In the genomic region with DNA sequence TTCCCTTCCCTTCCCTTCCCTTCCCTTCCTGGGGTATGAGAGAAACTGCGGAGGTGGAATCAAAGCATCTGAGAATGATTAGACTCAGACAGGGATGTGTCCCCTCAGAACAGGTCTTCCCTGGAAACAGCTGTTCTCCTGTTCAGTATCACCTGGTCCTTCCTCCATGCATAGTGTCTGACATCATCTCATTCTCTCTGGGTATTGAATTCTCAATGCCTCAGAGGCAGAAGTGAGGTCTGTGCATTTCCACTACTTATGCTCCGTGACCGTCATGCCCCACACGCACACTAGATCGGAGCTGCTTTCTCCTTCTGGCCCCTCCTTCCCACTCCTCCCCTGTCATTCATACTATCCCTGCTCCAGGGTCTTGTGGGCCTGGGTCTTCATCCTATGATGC, we compare ENCODE assay signal across 27 cellular contexts.
"Had no signal": no experiment of that assay in that cellular context is flagged by ENCODE, and none has a peak within 500 bp of the region (broad histone marks: within the 10 kb centered on the region; RNA-seq: fewer than 3 reads in every experiment).

No MANE protein-coding gene starts in this region.

- H3K27ac Mint-ChIP-seq: activated CD4-positive, alpha-beta memory T cell treated with anti-CD3 and anti-CD28 coated beads, Interleukin-2, amount 10 ng/mL, durations not matched to agents 7 days and 5 days; activated CD4-positive, alpha-beta T cell treated with anti-CD3 and anti-CD28 coated beads, Interleukin-2, amount 10 ng/mL, durations not matched to agents 7 days and 5 days; activated naive CD4-positive, alpha-beta T cell treated with anti-CD3 and anti-CD28 coated beads, Interleukin-2, amount 10 ng/mL, durations not matched to agents 7 days and 5 days; activated naive CD8-positive, alpha-beta T cell treated with anti-CD3 and anti-CD28 coated beads, Interleukin-2, amount 10 ng/mL, durations not matched to agents 7 days and 5 days; activated T-cell treated with anti-CD3 and anti-CD28 coated beads, Interleukin-2, amount 50 U/mL, for 24 hours; activated T-cell treated with anti-CD3 and anti-CD28 coated beads, Interleukin-2, amount 50 U/mL, for 72 hours; endodermal cell had no signal

- DNase-seq: activated CD4-positive, alpha-beta memory T cell treated with anti-CD3 and anti-CD28 coated beads, Interleukin-2, amount 10 ng/mL, durations not matched to agents 7 days and 5 days; activated CD4-positive, alpha-beta T cell treated with anti-CD3 and anti-CD28 coated beads for 1 hour; activated CD4-positive, alpha-beta T cell treated with anti-CD3 and anti-CD28 coated beads for 4 hours; activated CD4-positive, alpha-beta T cell treated with anti-CD3 and anti-CD28 coated beads, Interleukin-2, amount 10 ng/mL, durations not matched to agents 7 days and 5 days; activated CD4-positive, alpha-beta T cell treated with anti-CD3 and anti-CD28 coated beads, Interleukin-2, amount 50 U/mL, for 4 hours; activated CD8-positive, alpha-beta memory T cell treated with anti-CD3 and anti-CD28 coated beads, Interleukin-2, amount 50 U/mL, for 48 hours; activated gamma-delta T cell; activated naive CD4-positive, alpha-beta T cell; activated naive CD4-positive, alpha-beta T cell treated with anti-CD3 and anti-CD28 coated beads, Interleukin-2, amount 10 ng/mL, durations not matched to agents 7 days and 5 days; activated naive CD8-positive, alpha-beta T cell treated with anti-CD3 and anti-CD28 coated beads, Interleukin-2, amount 10 ng/mL, durations not matched to agents 7 days and 5 days; activated T-cell treated with anti-CD3 and anti-CD28 coated beads for 4 hours; activated T-cell treated with anti-CD3 and anti-CD28 coated beads, Interleukin-2, amount 50 U/mL, for 24 hours; activated T-cell treated with anti-CD3 and anti-CD28 coated beads, Interleukin-2, amount 50 U/mL, for 72 hours; central memory CD4-positive, alpha-beta T cell; cerebellar nuclear complex; colonic mucosa; effector memory CD4-positive, alpha-beta T cell; endodermal cell; foreskin fibroblast; glutamatergic neuron; heart left ventricle; T-helper 2 cell had no signal

- H3K9me3 Mint-ChIP-seq: activated CD4-positive, alpha-beta memory T cell treated with anti-CD3 and anti-CD28 coated beads, Interleukin-2, amount 10 ng/mL, durations not matched to agents 7 days and 5 days; activated CD4-positive, alpha-beta T cell treated with anti-CD3 and anti-CD28 coated beads, Interleukin-2, amount 10 ng/mL, durations not matched to agents 7 days and 5 days; activated naive CD4-positive, alpha-beta T cell treated with anti-CD3 and anti-CD28 coated beads, Interleukin-2, amount 10 ng/mL, durations not matched to agents 7 days and 5 days; activated naive CD4-positive, alpha-beta T cell treated with anti-CD3 and anti-CD28 coated beads, Interleukin-2, amount 50 U/mL, for 72 hours; activated naive CD8-positive, alpha-beta T cell treated with anti-CD3 and anti-CD28 coated beads, Interleukin-2, amount 10 ng/mL, durations not matched to agents 7 days and 5 days; activated T-cell treated with anti-CD3 and anti-CD28 coated beads, Interleukin-2, amount 50 U/mL, for 24 hours; activated T-cell treated with anti-CD3 and anti-CD28 coated beads, Interleukin-2, amount 50 U/mL, for 72 hours; endodermal cell had no signal

- H3K27ac ChIP-seq: ascending aorta, breast epithelium, cardiac muscle cell, colonic mucosa, heart left ventricle had no signal

- H3K36me3 Mint-ChIP-seq: activated naive CD4-positive, alpha-beta T cell treated with anti-CD3 and anti-CD28 coated beads, Interleukin-2, amount 10 ng/mL, durations not matched to agents 7 days and 5 days; activated naive CD4-positive, alpha-beta T cell treated with anti-CD3 and anti-CD28 coated beads, Interleukin-2, amount 50 U/mL, for 72 hours; activated naive CD8-positive, alpha-beta T cell treated with anti-CD3 and anti-CD28 coated beads, Interleukin-2, amount 10 ng/mL, durations not matched to agents 7 days and 5 days; brain had no signal

- ATAC-seq: activated naive CD4-positive, alpha-beta T cell treated with anti-CD3 and anti-CD28 coated beads, Interleukin-2, amount 50 U/mL, for 72 hours; activated T-cell treated with anti-CD3 and anti-CD28 coated beads, Interleukin-2, amount 50 U/mL, for 72 hours; heart left ventricle had no signal

- H3K4me3 Mint-ChIP-seq: activated CD4-positive, alpha-beta memory T cell treated with anti-CD3 and anti-CD28 coated beads, Interleukin-2, amount 10 ng/mL, durations not matched to agents 7 days and 5 days; activated CD4-positive, alpha-beta T cell treated with anti-CD3 and anti-CD28 coated beads, Interleukin-2, amount 10 ng/mL, durations not matched to agents 7 days and 5 days; activated naive CD4-positive, alpha-beta T cell treated with anti-CD3 and anti-CD28 coated beads, Interleukin-2, amount 10 ng/mL, durations not matched to agents 7 days and 5 days; activated naive CD8-positive, alpha-beta T cell treated with anti-CD3 and anti-CD28 coated beads, Interleukin-2, amount 10 ng/mL, durations not matched to agents 7 days and 5 days; activated T-cell treated with anti-CD3 and anti-CD28 coated beads, Interleukin-2, amount 50 U/mL, for 24 hours; activated T-cell treated with anti-CD3 and anti-CD28 coated beads, Interleukin-2, amount 50 U/mL, for 72 hours; brain; endodermal cell had no signal

- H3K4me1 ChIP-seq: ascending aorta, breast epithelium, colonic mucosa had no signal

- H3K36me3 ChIP-seq: ascending aorta, breast epithelium, cardiac muscle cell, colonic mucosa had no signal

- H3K4me3 ChIP-seq: ascending aorta, breast epithelium, cardiac muscle cell, colonic mucosa, heart left ventricle had no signal

- H3K4me1 Mint-ChIP-seq: activated CD4-positive, alpha-beta memory T cell treated with anti-CD3 and anti-CD28 coated beads, Interleukin-2, amount 10 ng/mL, durations not matched to agents 7 days and 5 days; activated CD4-positive, alpha-beta T cell treated with anti-CD3 and anti-CD28 coated beads, Interleukin-2, amount 10 ng/mL, durations not matched to agents 7 days and 5 days; activated naive CD4-positive, alpha-beta T cell treated with anti-CD3 and anti-CD28 coated beads, Interleukin-2, amount 10 ng/mL, durations not matched to agents 7 days and 5 days; activated naive CD8-positive, alpha-beta T cell treated with anti-CD3 and anti-CD28 coated beads, Interleukin-2, amount 10 ng/mL, durations not matched to agents 7 days and 5 days; brain; endodermal cell had no signal

- H3K27me3 ChIP-seq: ascending aorta, breast epithelium, cardiac muscle cell, colonic mucosa, heart left ventricle had no signal

- H3K9me3 ChIP-seq: ascending aorta, breast epithelium, colonic mucosa, heart left ventricle had no signal
